27 cellular contexts compared by ENCODE assay signal in genomic region chr4:114754616-114755015, GRCh38.
"Had no signal": no experiment of that assay in that cellular context is flagged by ENCODE, and none has a peak within 500 bp of the region (broad histone marks: within the 10 kb centered on the region; RNA-seq: fewer than 3 reads in every experiment).

No MANE protein-coding gene starts in this region.

- H3K4me2 ChIP-seq: hepatocyte had no signal

- H3K4me3 ChIP-seq: colonic mucosa, esophagus squamous epithelium, gastroesophageal sphincter, heart left ventricle, hepatocyte, left ventricle myocardium inferior, lower lobe of right lung had no signal

- FAIRE-seq: endometrium, kidney had no signal

- H3K4me1 ChIP-seq: colonic mucosa, esophagus squamous epithelium, gastroesophageal sphincter, heart left ventricle, left ventricle myocardium inferior, lower lobe of right lung had no signal

- H3K27ac ChIP-seq: colonic mucosa, epithelial cell of prostate, esophagus squamous epithelium, gastroesophageal sphincter, heart left ventricle, hepatocyte, left ventricle myocardium inferior, lower lobe of right lung had no signal

- ATAC-seq: effector memory CD8-positive, alpha-beta T cell; esophagus mucosa; gastroesophageal sphincter; heart left ventricle; left colon; left lobe of liver; lower lobe of right lung; naive thymus-derived CD4-positive, alpha-beta T cell had no signal

- H3K27me3 ChIP-seq: colonic mucosa, esophagus squamous epithelium, gastroesophageal sphincter, hepatocyte had no signal

- DNase-seq: colonic mucosa; cortex of kidney; effector CD8-positive, alpha-beta T cell; effector memory CD8-positive, alpha-beta T cell; endodermal cell; erythroblast; esophagus squamous epithelium; foreskin fibroblast; foreskin melanocyte; heart left ventricle; hypothalamus; immature natural killer cell; islet precursor cell; kidney; kidney glomerular epithelial cell; left colon; left ventricle myocardium inferior; lower lobe of right lung; mesenchymal stem cell; midbrain; naive thymus-derived CD4-positive, alpha-beta T cell had no signal

- H3K79me2 ChIP-seq: hepatocyte had no signal

- H3K9me3 ChIP-seq: colonic mucosa, esophagus squamous epithelium, gastroesophageal sphincter, heart left ventricle, left ventricle myocardium inferior, lower lobe of right lung had no signal

- H3K36me3 ChIP-seq: colonic mucosa, esophagus squamous epithelium, gastroesophageal sphincter, heart left ventricle, left ventricle myocardium inferior, lower lobe of right lung had no signal
